1 cellular context compared by ENCODE assay signal in genomic region chr4:81421346-81422218, GRCh38.
TF ChIP-seq lines count a peak whose summit lies in the region.

No MANE protein-coding gene starts in this region.

TF ChIP-seq in K562, 482 proteins besides CTCF, POLR2A, EP300 and RAD21 (continued from another document and continues in another):
- no peak for TF ChIP-seq ZBTB33 (CRISPR knock-in tag; IDR thresholded peaks at IDR 0.05)
- TF ChIP-seq SP1 (CRISPR knock-in tag; IDR thresholded peaks at IDR 0.05) = peak; percentile 76
- TF ChIP-seq ZBTB9 (CRISPR knock-in tag; IDR thresholded peaks at IDR 0.05) = 0 out of 2 replicates have a peak, but pooled peaks have one; percentile 33
- no peak for TF ChIP-seq RBM39 (optimal IDR thresholded peaks at IDR 0.05; ENCODE audit: low read depth, low read length)
- TF ChIP-seq GATAD2A (IDR thresholded peaks at IDR 0.05) = no peak
- TF ChIP-seq MYC (IDR thresholded peaks at IDR 0.05; ENCODE audit: low read depth, low read length) = peak; percentile 28; the same call in 1 of the 2 replicates
- TF ChIP-seq MYC (CRISPR knock-in tag; IDR thresholded peaks at IDR 0.05; ENCODE audit: borderline replicate concordance, low read depth) = no peak
- TF ChIP-seq E2F8 (IDR thresholded peaks at IDR 0.05; ENCODE audit: low read depth, partially characterized antibody) = peak; percentile 44
- peak; percentile 99 for TF ChIP-seq SMARCC2 (IDR thresholded peaks at IDR 0.05; ENCODE audit: low read depth)
- no peak for TF ChIP-seq TCF7 (IDR thresholded peaks at IDR 0.05; ENCODE audit: borderline replicate concordance)
- TF ChIP-seq PRMT5 (CRISPR knock-in tag; IDR thresholded peaks at IDR 0.05) = no peak
- TF ChIP-seq CXXC5 (CRISPR knock-in tag; IDR thresholded peaks at IDR 0.05) = peak; percentile 61
- no peak for TF ChIP-seq FOXJ3 (CRISPR knock-in tag; IDR thresholded peaks at IDR 0.05)
- TF ChIP-seq TGIF2 (CRISPR knock-in tag; IDR thresholded peaks at IDR 0.05) = no peak
- TF ChIP-seq CLOCK (CRISPR knock-in tag; IDR thresholded peaks at IDR 0.05; ENCODE audit: borderline replicate concordance) = no peak
- TF ChIP-seq CBX8 (IDR thresholded peaks at IDR 0.05; ENCODE audit: borderline replicate concordance, extremely low read depth, low read depth, low read length, poor library complexity, severe bottlenecking) = no peak
- TF ChIP-seq PHB (CRISPR knock-in tag; IDR thresholded peaks at IDR 0.05) = no peak
- no peak for TF ChIP-seq MCM2 (IDR thresholded peaks at IDR 0.05; ENCODE audit: low read depth)
- TF ChIP-seq XRCC3 (IDR thresholded peaks at IDR 0.05) = no peak
- TF ChIP-seq NRF1 (conservative IDR thresholded peaks at IDR 0.05 in 1 of 2, IDR thresholded peaks at IDR 0.05 in 1 of 2) = no peak
- peak in 1 of 2 experiments; percentile 38; a peak in 1 of 4 replicates for TF ChIP-seq ETV6 (IDR thresholded peaks at IDR 0.05; ENCODE audit: borderline replicate concordance in 1 of 2, low read depth in 2 of 2, low read length in 1 of 2)
- no peak for TF ChIP-seq ETV6 (CRISPR knock-in tag; IDR thresholded peaks at IDR 0.05; ENCODE audit: borderline replicate concordance)
- no peak for TF ChIP-seq RBM15 (IDR thresholded peaks at IDR 0.05; ENCODE audit: insufficient read depth, low read length)
- TF ChIP-seq SP2 (IDR thresholded peaks at IDR 0.05; ENCODE audit: extremely low read depth, low read depth, low read length, poor library complexity, severe bottlenecking) = no peak
- TF ChIP-seq ARID3A (IDR thresholded peaks at IDR 0.05; ENCODE audit: borderline replicate concordance, low read depth, low read length) = peak; percentile 83; the same call in 1 of the 2 replicates
- no peak for TF ChIP-seq ZNF347 (CRISPR knock-in tag; IDR thresholded peaks at IDR 0.05; ENCODE audit: low read depth)
- TF ChIP-seq E2F4 (CRISPR knock-in tag; IDR thresholded peaks at IDR 0.05; ENCODE audit: low read depth) = no peak
- no peak for TF ChIP-seq CTCFL (IDR thresholded peaks at IDR 0.05; ENCODE audit: borderline replicate concordance, insufficient read depth, low read depth, low read length, poor library complexity, severe bottlenecking)
- TF ChIP-seq ZC3H4 (CRISPR knock-in tag; IDR thresholded peaks at IDR 0.05; ENCODE audit: borderline replicate concordance) = no peak
- TF ChIP-seq HNRNPUL1 (IDR thresholded peaks at IDR 0.05; ENCODE audit: low read length) = no peak
- no peak for TF ChIP-seq CHD4 (IDR thresholded peaks at IDR 0.05; ENCODE audit: insufficient read depth, insufficient replicate concordance, low read depth, low read length, poor library complexity, severe bottlenecking)
- peak; percentile 85 for TF ChIP-seq EHMT2 (IDR thresholded peaks at IDR 0.05)
- TF ChIP-seq AFF4 (CRISPR knock-in tag; IDR thresholded peaks at IDR 0.05) = peak; percentile 16; the same call in 1 of the 2 replicates
- no peak for TF ChIP-seq SIN3B (IDR thresholded peaks at IDR 0.05; ENCODE audit: low read depth)
- no peak for TF ChIP-seq XRCC4 (IDR thresholded peaks at IDR 0.05; ENCODE audit: extremely low read depth, insufficient read depth, insufficient read length)
- no peak for TF ChIP-seq ZBTB34 (CRISPR knock-in tag; IDR thresholded peaks at IDR 0.05)
